34 cellular contexts compared by ENCODE assay signal in the genomic region with DNA sequence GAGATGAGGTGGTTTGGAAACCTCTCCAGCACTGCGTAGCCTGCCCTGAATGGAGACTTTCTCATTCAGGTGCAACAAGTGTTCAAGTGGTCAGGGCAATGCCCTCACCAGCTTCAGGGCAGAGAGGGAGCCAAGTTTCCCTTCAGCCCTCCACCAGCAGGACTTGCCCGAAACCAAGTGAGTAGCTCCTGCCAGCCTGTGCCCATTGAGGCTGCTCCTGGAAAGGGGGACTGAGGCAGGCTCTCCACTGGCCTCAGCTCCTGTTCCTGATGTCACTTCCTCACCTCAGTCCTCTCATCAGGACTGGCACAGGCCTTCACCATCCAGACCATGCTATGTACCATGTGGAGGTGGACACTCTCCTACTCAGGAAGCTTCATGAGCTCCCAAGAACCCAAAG.
"Had no signal": no experiment of that assay in that cellular context is flagged by ENCODE, and none has a peak within 500 bp of the region (broad histone marks: within the 10 kb centered on the region; RNA-seq: fewer than 3 reads in every experiment).

No MANE protein-coding gene starts in this region.

- DNase-seq: activated B cell treated with CpG ODN at 0.5 μM for 24 hours; activated CD4-positive, alpha-beta memory T cell treated with anti-CD3 and anti-CD28 coated beads for 36 hours; activated CD4-positive, alpha-beta T cell treated with anti-CD3 and anti-CD28 coated beads for 4 hours; activated CD4-positive, alpha-beta T cell treated with anti-CD3 and anti-CD28 coated beads, Interleukin-2, amount 10 ng/mL, durations not matched to agents 24 days and 14 days; activated CD4-positive, alpha-beta T cell treated with anti-CD3 and anti-CD28 coated beads, Interleukin-2, amount 50 U/mL, for 1 hour; activated CD4-positive, alpha-beta T cell treated with anti-CD3 and anti-CD28 coated beads, Interleukin-2, amount 50 U/mL, for 4 hours; activated CD4-positive, CD25-positive, alpha-beta regulatory T cell treated with anti-CD3 and anti-CD28 coated beads, Interleukin-2, amount 50 U/mL, for 72 hours; activated CD8-positive, alpha-beta memory T cell treated with anti-CD3 and anti-CD28 coated beads, Interleukin-2, amount 50 U/mL, for 4 hours; activated CD8-positive, alpha-beta T cell treated with anti-CD3 and anti-CD28 coated beads for 36 hours; activated effector memory CD4-positive, alpha-beta T cell treated with anti-CD3 and anti-CD28 coated beads, Interleukin-2, amount 50 U/mL, for 16 hours; activated gamma-delta T cell treated with Interleukin-2 at 50 U/mL for 16 hours; activated naive CD4-positive, alpha-beta T cell; activated naive CD4-positive, alpha-beta T cell treated with anti-CD3 and anti-CD28 coated beads for 36 hours; activated naive CD4-positive, alpha-beta T cell treated with anti-CD3 and anti-CD28 coated beads, Interleukin-2, amount 50 U/mL, for 16 hours; activated naive CD8-positive, alpha-beta T cell treated with anti-CD3 and anti-CD28 coated beads for 36 hours; activated T-cell treated with anti-CD3 and anti-CD28 coated beads for 4 hours; activated T-cell treated with anti-CD3 and anti-CD28 coated beads, Interleukin-2, amount 50 U/mL, for 1 hour; activated T-cell treated with anti-CD3 and anti-CD28 coated beads, Interleukin-2, amount 50 U/mL, for 4 hours; activated T-cell treated with anti-CD3 and anti-CD28 coated beads, Interleukin-2, amount 50 U/mL, for 72 hours; adrenal gland; amniotic stem cell; body of pancreas; brain microvascular endothelial cell; central memory CD4-positive, alpha-beta T cell; SW 1271; T-helper 1 cell; T-helper 2 cell; T-helper 9 cell had no signal

- H3K36me3 ChIP-seq: adrenal gland, ascending aorta, brain microvascular endothelial cell, breast epithelium had no signal

- H3K27me3 ChIP-seq: adrenal gland, ascending aorta, body of pancreas, brain microvascular endothelial cell had no signal

- ATAC-seq: activated CD8-positive, alpha-beta T cell treated with anti-CD3 and anti-CD28 coated beads for 36 hours; activated naive CD4-positive, alpha-beta T cell treated with anti-CD3 and anti-CD28 coated beads, Interleukin-2, amount 50 U/mL, for 72 hours; activated T-cell treated with anti-CD3 and anti-CD28 coated beads, Interleukin-2, amount 50 U/mL, for 4 hours; activated T-cell treated with anti-CD3 and anti-CD28 coated beads, Interleukin-2, amount 50 U/mL, for 72 hours; activated T-helper 17 cell treated with anti-CD3 and anti-CD28 coated beads, Interleukin-2, amount 50 U/mL, for 72 hours; body of pancreas had no signal

- H3K27ac ChIP-seq: adrenal gland, ascending aorta, body of pancreas, brain microvascular endothelial cell, breast epithelium, VCaP had no signal

- H3K9me3 ChIP-seq: adrenal gland, ascending aorta, body of pancreas, breast epithelium had no signal

- FAIRE-seq: TTC549 had no signal

- H3K4me1 ChIP-seq: adrenal gland, ascending aorta, body of pancreas, breast epithelium had no signal

- H3K4me3 ChIP-seq: adrenal gland, ascending aorta, body of pancreas, breast epithelium had no signal
